ENCODE assay signal across 9 cellular contexts in genomic region chr4:3201718-3202702, GRCh38. TPM values are rescaled to one million over a fixed set of nuclear protein-coding genes. Genes with fewer than 3 reads are reported as not detected.
DNase-seq lines count a peak whose midpoint lies in the region; ATAC-seq and TF ChIP-seq lines count a peak whose summit lies in the region.
"Had no signal": no experiment of that assay in that cellular context is flagged by ENCODE, and none has a peak within 500 bp of the region (broad histone marks: within the 10 kb centered on the region; RNA-seq: fewer than 3 reads in every experiment).

No MANE protein-coding gene starts in this region.

- no peak for TF ChIP-seq CTCF in PC-9 (conservative IDR thresholded peaks at IDR 0.05)

- peaks cover 0 to 17% of the 10 kb centered on the region in 2 donors for H3K36me3 ChIP-seq in esophagus (ENCODE audit: control insufficient read depth in 2 of 2, insufficient read depth in 2 of 2, low read length in 1 of 2)
- H3K36me3 ChIP-seq in PC-9 (ENCODE audit: low read depth) = no peaks in the 10 kb centered on the region

- POLR2A ChIA-PET in activated CD4-positive, alpha-beta T cell treated with anti-CD3 and anti-CD28 coated beads, Interleukin-2, amount 10 ng/mL, durations not matched to agents 7 days and 5 days (lab: Charles Lee) = no interaction called here
- POLR2A ChIA-PET in PC-9 (lab: Charles Lee; ENCODE audit: unreplicated experiment) = no interaction called here

- H3K9me3 Mint-ChIP-seq in activated CD4-positive, alpha-beta T cell treated with anti-CD3 and anti-CD28 coated beads, Interleukin-2, amount 10 ng/mL, durations not matched to agents 7 days and 5 days = no peaks in the 10 kb centered on the region
- H3K9me3 Mint-ChIP-seq: neural crest cell had no signal

- H3K4me1 Mint-ChIP-seq in activated CD4-positive, alpha-beta T cell treated with anti-CD3 and anti-CD28 coated beads, Interleukin-2, amount 10 ng/mL, durations not matched to agents 7 days and 5 days = peaks cover 58% of the 10 kb centered on the region

- no peaks in the 10 kb centered on the region for H3K27me3 Mint-ChIP-seq in activated CD4-positive, alpha-beta T cell treated with anti-CD3 and anti-CD28 coated beads, Interleukin-2, amount 10 ng/mL, durations not matched to agents 7 days and 5 days

- H3K27me3 ChIP-seq in esophagus (ENCODE audit: control insufficient read depth in 1 of 2, insufficient read depth in 2 of 2, low read length in 2 of 2) (no peaks in the 10 kb centered on the region), PC-9 (ENCODE audit: insufficient read depth, low read depth) (no peaks in the 10 kb centered on the region)

- H3K4me1 ChIP-seq in esophagus (ENCODE audit: control insufficient read depth in 2 of 2, insufficient read depth in 2 of 2, low read length in 1 of 2) (peaks cover 0 to 4% of the 10 kb centered on the region in 2 donors), PC-9 (replicated peaks; ENCODE audit: insufficient read depth) (no peaks in the 10 kb centered on the region)

- ATAC-seq in GM18870 (IDR thresholded peaks at IDR 0.05; ENCODE audit: unreplicated experiment) = peak; percentile 74
- ATAC-seq in HG03565 (IDR thresholded peaks at IDR 0.05; ENCODE audit: unreplicated experiment) = peak; percentile 65
- ATAC-seq in GM18519 (IDR thresholded peaks at IDR 0.05; ENCODE audit: low FRiP score, unreplicated experiment) = no peak
- ATAC-seq in HG03432 (IDR thresholded peaks at IDR 0.05; ENCODE audit: unreplicated experiment) = no peak

- peak overlapping the region; percentile 55 for H3K4me3 Mint-ChIP-seq in activated CD4-positive, alpha-beta T cell treated with anti-CD3 and anti-CD28 coated beads, Interleukin-2, amount 10 ng/mL, durations not matched to agents 7 days and 5 days
- H3K4me3 Mint-ChIP-seq: neural crest cell had no signal

- no peaks in the 10 kb centered on the region for H4K20me1 ChIP-seq in PC-9 (ENCODE audit: insufficient read depth)

- CTCF ChIA-PET in activated CD4-positive, alpha-beta T cell treated with anti-CD3 and anti-CD28 coated beads, Interleukin-2, amount 10 ng/mL, durations not matched to agents 7 days and 5 days (lab: Charles Lee) = interaction anchor here (0.6 to 5.1 kb wide), 5 partner anchors 10 to 114 kb away, joined by 3 to 19 read pairs (median 3); no protein-coding TSS in a partner anchor
- CTCF ChIA-PET in PC-9 (lab: Charles Lee) = interaction anchor here (0.7 kb wide), 1 partner anchor 8 kb away, joined by 3 read pairs; no protein-coding TSS in a partner anchor

- H3K27ac ChIP-seq in esophagus (ENCODE audit: low read depth in 2 of 2, low read length in 1 of 2) = peak overlapping the region; percentile 35 to 47
- no peak overlapping the region for H3K27ac ChIP-seq in PC-9

- 70 to 78% methylated on average over 11 of the region's 11 CpGs for WGBS in esophagus, 2 donors

- peak; percentile 95 for DNase-seq in activated CD4-positive, alpha-beta T cell treated with anti-CD3 and anti-CD28 coated beads, Interleukin-2, amount 10 ng/mL, durations not matched to agents 7 days and 5 days
- DNase-seq in stimulated activated CD4-positive, alpha-beta T cell treated with anti-CD3 and anti-CD28 coated beads, Interleukin-1b, Interleukin-23, amount 100 ng/mL, for 48 hours = peak; percentile 68
- no peak for DNase-seq in PC-9

- intact Hi-C loops in PC-9 (cut with micrococcal nuclease; ENCODE audit: unreplicated experiment) = no loop called here

- no peaks in the 10 kb centered on the region for H3K9me2 ChIP-seq in PC-9 (ENCODE audit: insufficient read depth)

- H3K36me3 Mint-ChIP-seq in activated CD4-positive, alpha-beta T cell treated with anti-CD3 and anti-CD28 coated beads, Interleukin-2, amount 10 ng/mL, durations not matched to agents 7 days and 5 days (ENCODE audit: low read depth) = peaks cover 55% of the 10 kb centered on the region

- no peaks in the 10 kb centered on the region for H3K9me3 ChIP-seq in esophagus (ENCODE audit: control insufficient read depth in 2 of 2, insufficient read depth in 1 of 2, low read depth in 1 of 2, low read length in 1 of 2)
- H3K9me3 ChIP-seq in PC-9 (ENCODE audit: insufficient read depth, low read depth) = no peaks in the 10 kb centered on the region

- no TSS peak for BruUV-seq in PC-9 (replicated peaks; lab: Mats Ljungman, UMichigan)

- H3K4me2 ChIP-seq in PC-9 = no peak overlapping the region

- H3K79me2 ChIP-seq in PC-9 (ENCODE audit: low read depth) = no peaks in the 10 kb centered on the region

- H2AFZ ChIP-seq in PC-9 = no peak overlapping the region

- peak overlapping the region; percentile 97 for H3K27ac Mint-ChIP-seq in activated CD4-positive, alpha-beta T cell treated with anti-CD3 and anti-CD28 coated beads, Interleukin-2, amount 10 ng/mL, durations not matched to agents 7 days and 5 days

- H3F3A ChIP-seq in PC-9 (ENCODE audit: insufficient read depth, low read depth) = no peaks in the 10 kb centered on the region

- H3K4me3 ChIP-seq in esophagus (ENCODE audit: low read depth in 1 of 2, low read length in 2 of 2) (no peak overlapping the region), PC-9 (no peak overlapping the region)

RNA-seq across cellular contexts. Expression of gene MSANTD1, which starts 46.9 kb away (rescaled TPM):
- total RNA-seq in activated CD4-positive, alpha-beta T cell treated with anti-CD3 and anti-CD28 coated beads, Interleukin-2, amount 10 ng/mL, durations not matched to agents 7 days and 5 days = under 1 TPM; 0.87 to 0.94 TPM
- under 1 TPM; 0.16 to 0.61 TPM for polyA plus RNA-seq in esophagus
- total RNA-seq in PC-9 (2021) = 3.1 and 3.4 TPM in 2 replicates

Comparison
In these comparisons a context has a peak if more than half of its experiments do, and no peak if none do; other contexts are left out.
1. ATAC-seq: peak in GM18870 (single experiment) and HG03565 (single experiment); none in GM18519 (single experiment) and HG03432 (single experiment).
2. DNase-seq: peak in activated CD4-positive, alpha-beta T cell treated with anti-CD3 and anti-CD28 coated beads, Interleukin-2, amount 10 ng/mL, durations not matched to agents 7 days and 5 days (single experiment) and stimulated activated CD4-positive, alpha-beta T cell treated with anti-CD3 and anti-CD28 coated beads, Interleukin-1b, Interleukin-23, amount 100 ng/mL, for 48 hours (single experiment); none in PC-9 (0 of 2).